In genomic region chr2:172464340-172465129, GRCh38 we compare ENCODE assay signal across 1 cellular context.
TF ChIP-seq lines count a peak whose summit lies in the region.

No MANE protein-coding gene starts in this region.

TF ChIP-seq in HepG2, 621 proteins besides CTCF, POLR2A, EP300 and RAD21 (continued from another document):
- TF ChIP-seq BRF2 (CRISPR knock-in tag; IDR thresholded peaks at IDR 0.05) (no peak), SNAPC5 (CRISPR knock-in tag; IDR thresholded peaks at IDR 0.05; ENCODE audit: borderline replicate concordance) (no peak), FOSL2 (CRISPR knock-in tag; IDR thresholded peaks at IDR 0.05) (peak; percentile 76), BHLHE40 (IDR thresholded peaks at IDR 0.05; ENCODE audit: low read length) (no peak), ATF3 (CRISPR knock-in tag; IDR thresholded peaks at IDR 0.05) (no peak), PCBP1 (IDR thresholded peaks at IDR 0.05; ENCODE audit: borderline replicate concordance, low read depth, low read length) (no peak), SMC3 (IDR thresholded peaks at IDR 0.05; ENCODE audit: low read length) (no peak), ZNF781 (CRISPR knock-in tag; IDR thresholded peaks at IDR 0.05; ENCODE audit: borderline replicate concordance, not compliant biosample characterization) (no peak), ATF4 (CRISPR knock-in tag; IDR thresholded peaks at IDR 0.05) (0 out of 4 replicates have a peak, but pooled peaks of 1 of the 2 experiments have one; percentile 36), ZNF549 (CRISPR knock-in tag; IDR thresholded peaks at IDR 0.05) (no peak), ZNF335 (CRISPR knock-in tag; IDR thresholded peaks at IDR 0.05) (no peak; the same call in 1 of the 2 replicates), SOX5 (CRISPR knock-in tag; IDR thresholded peaks at IDR 0.05; ENCODE audit: borderline replicate concordance) (peak; percentile 54; the same call in 1 of the 2 replicates), GATAD2A (CRISPR knock-in tag; IDR thresholded peaks at IDR 0.05) (peak; percentile 49; the same call in 1 of the 2 replicates), ARNT (IDR thresholded peaks at IDR 0.05) (no peak), MED1 (CRISPR knock-in tag; IDR thresholded peaks at IDR 0.05) (no peak), SOX6 (IDR thresholded peaks at IDR 0.05) (no peak), SOX6 (CRISPR knock-in tag; IDR thresholded peaks at IDR 0.05) (0 out of 2 replicates have a peak, but pooled peaks have one; percentile 33), NFE2L1 (CRISPR knock-in tag; IDR thresholded peaks at IDR 0.05; ENCODE audit: borderline replicate concordance) (no peak), FOXK1 (CRISPR knock-in tag; IDR thresholded peaks at IDR 0.05; ENCODE audit: borderline replicate concordance, low read depth) (peak; percentile 19; the same call in 1 of the 2 replicates), TMF1 (CRISPR knock-in tag; IDR thresholded peaks at IDR 0.05; ENCODE audit: low read depth) (no peak), ZNF619 (CRISPR knock-in tag; IDR thresholded peaks at IDR 0.05) (no peak), ZBTB37 (CRISPR knock-in tag; IDR thresholded peaks at IDR 0.05) (no peak), ZNF557 (CRISPR knock-in tag; IDR thresholded peaks at IDR 0.05) (no peak), ZEB1 (IDR thresholded peaks at IDR 0.05; ENCODE audit: insufficient replicate concordance, low read depth) (no peak), ZNF83 (CRISPR knock-in tag; IDR thresholded peaks at IDR 0.05; ENCODE audit: borderline replicate concordance) (no peak), HIVEP1 (CRISPR knock-in tag; IDR thresholded peaks at IDR 0.05) (no peak), ZNF564 (CRISPR knock-in tag; IDR thresholded peaks at IDR 0.05) (0 out of 2 replicates have a peak, but pooled peaks have one; percentile 2), DPF2 (CRISPR knock-in tag; IDR thresholded peaks at IDR 0.05; ENCODE audit: borderline replicate concordance, low read depth) (no peak), REST (IDR thresholded peaks at IDR 0.05; ENCODE audit: borderline replicate concordance in 1 of 2, low read depth in 1 of 2, low read length in 2 of 2) (no peak), ZFYVE20 (CRISPR knock-in tag; IDR thresholded peaks at IDR 0.05; ENCODE audit: borderline replicate concordance, low read depth) (no peak), ZBTB21 (CRISPR knock-in tag; IDR thresholded peaks at IDR 0.05) (no peak), ZNF260 (CRISPR knock-in tag; IDR thresholded peaks at IDR 0.05; ENCODE audit: borderline replicate concordance, low read depth) (no peak), FOXP1 (IDR thresholded peaks at IDR 0.05) (no peak), FOXP1 (CRISPR knock-in tag; IDR thresholded peaks at IDR 0.05) (0 out of 2 replicates have a peak, but pooled peaks have one; percentile 28), ZNF761 (CRISPR knock-in tag; conservative IDR thresholded peaks at IDR 0.05) (no peak), ZNF562 (CRISPR knock-in tag; IDR thresholded peaks at IDR 0.05; ENCODE audit: borderline replicate concordance) (no peak)
